In genomic region chr14:75279153-75279738, GRCh38 we compare ENCODE assay signal across 8 cellular contexts. TPM values are rescaled to one million over a fixed set of nuclear protein-coding genes. Genes with fewer than 3 reads are reported as not detected.
A peak's percentile ranks its signal among the peaks of the same experiment; 100 is the strongest.
DNase-seq lines count a peak whose midpoint lies in the region; ATAC-seq, FAIRE-seq and TF ChIP-seq lines count a peak whose summit lies in the region.

No MANE protein-coding gene starts in this region.

- no peak for FAIRE-seq in astrocyte (lab: Jason Lieb, UNC)

- H3K36me3 ChIP-seq in astrocyte (ENCODE audit: insufficient read depth, low read length): peaks cover 16% of the 10 kb centered on the region
- peaks cover 3 to 25% of the 10 kb centered on the region in 2 donors for H3K36me3 ChIP-seq in psoas muscle (ENCODE audit: insufficient read depth in 1 of 2, low read depth in 1 of 2)

- peaks cover 31% of the 10 kb centered on the region for H4K20me1 ChIP-seq in astrocyte (ENCODE audit: insufficient read depth, low read length)

- H3K9me3 ChIP-seq in astrocyte (ENCODE audit: insufficient read depth, low read depth, low read length): no peaks in the 10 kb centered on the region
- no peaks in the 10 kb centered on the region for H3K9me3 ChIP-seq in psoas muscle

- no peak for TF ChIP-seq CTCF in astrocyte (IDR thresholded peaks at IDR 0.05; ENCODE audit: insufficient read depth, low read depth, low read length)
- no peak for TF ChIP-seq CTCF in psoas muscle (IDR thresholded peaks at IDR 0.05)

- no peak overlapping the region for H2AFZ ChIP-seq in astrocyte (ENCODE audit: low read depth, low read length)

- intact Hi-C loops in psoas muscle (cut with DNase I): loop anchor here (2.0 to 5.0 kb wide), 3 partner anchors 20 to 102 kb away; partner anchors contain the start of gene TMED10 (in 1 of the 2)

- H3K36me3 Mint-ChIP-seq in astrocyte (ENCODE audit: low read depth, unreplicated experiment): peaks cover 12% of the 10 kb centered on the region

- H3K79me2 ChIP-seq in astrocyte (ENCODE audit: insufficient read depth, low read length): peaks cover 24% of the 10 kb centered on the region

- H3K27me3 ChIP-seq in astrocyte (ENCODE audit: insufficient read depth, low read length) (no peaks in the 10 kb centered on the region), psoas muscle (ENCODE audit: insufficient read depth in 3 of 3, low read length in 2 of 3) (no peaks in the 10 kb centered on the region)

- peaks cover 9% of the 10 kb centered on the region for H3K4me1 Mint-ChIP-seq in astrocyte (ENCODE audit: low read depth, unreplicated experiment)

- H3K4me3 ChIP-seq in astrocyte (ENCODE audit: insufficient read depth, low read depth, low read length) (peak overlapping the region; percentile 86), psoas muscle (peak overlapping the region; percentile 83)

- DNase-seq in DMS79 treated with DMSO at 0.1 percent for 48 hours (lab: John Stamatoyannopoulos, UW) (peak; percentile 45), SK-N-DZ (ENCODE audit: low spot score) (peak; percentile 28), astrocyte (ENCODE audit: low read depth) (peak; percentile 76), hippocampal formation (lab: John Stamatoyannopoulos, UW) (peak; percentile 53 to 59), psoas muscle (peak; percentile 64 to 84), NCI-H1048 (lab: John Stamatoyannopoulos, UW) (no peak)

- 0 to 1% (median 0%) methylated on average over 38 of the region's 38 CpGs for WGBS in psoas muscle, 3 donors

- no peaks in the 10 kb centered on the region for H3K27me3 Mint-ChIP-seq in astrocyte (ENCODE audit: low read depth, unreplicated experiment)

- peaks cover 22% of the 10 kb centered on the region for H3K4me1 ChIP-seq in astrocyte (ENCODE audit: insufficient read depth, low read length)
- peaks cover 30% of the 10 kb centered on the region for H3K4me1 ChIP-seq in psoas muscle

- peak overlapping the region; percentile 98 for H3K4me2 ChIP-seq in astrocyte (ENCODE audit: low read length)

- peak overlapping the region; percentile 96 for H3K9ac ChIP-seq in astrocyte (ENCODE audit: low read length)

- H3K27ac ChIP-seq in astrocyte (ENCODE audit: low read depth, low read length): peak overlapping the region; percentile 99
- peak overlapping the region; percentile 98 for H3K27ac ChIP-seq in psoas muscle

- peak overlapping the region; percentile 97 for H3K27ac Mint-ChIP-seq in astrocyte (ENCODE audit: unreplicated experiment)

- peak overlapping the region; percentile 90 for H3K4me3 Mint-ChIP-seq in astrocyte (ENCODE audit: unreplicated experiment)

- no peaks in the 10 kb centered on the region for H3K9me3 Mint-ChIP-seq in astrocyte (ENCODE audit: unreplicated experiment)

- peak; percentile 6 for ATAC-seq in HG03520 (IDR thresholded peaks at IDR 0.05; ENCODE audit: unreplicated experiment)
- peak in 3 of 4 donors; percentile 1 to 23 (median 8) for ATAC-seq in psoas muscle
- no peak for ATAC-seq in GM21367 (IDR thresholded peaks at IDR 0.05; ENCODE audit: unreplicated experiment)

RNA-seq across cellular contexts. Expression of gene FOS, which starts 0.6 kb away (rescaled TPM):
- polyA plus RNA-seq in SK-N-DZ (2014; cell fraction: cytosol; rRNA removed): 2.0 and 2.5 TPM in 2 replicates
- polyA plus RNA-seq in SK-N-DZ (2014; cell fraction: nucleus; rRNA removed): 9.7 and 20.3 TPM in 2 replicates
- total RNA-seq in astrocyte (33.9 and 57.7 TPM in 2 replicates), psoas muscle (100 to 1,000 TPM in 2 of 4 donors, 10 to 100 TPM in 2; 20.7 to 279 (median 95.1) TPM)
- 10 to 100 TPM; 15.5 to 51.0 (median 33.8) TPM for polyA plus RNA-seq in psoas muscle
